ENCODE assay signal across 17 cellular contexts in genomic region chr11:122524532-122524882, GRCh38.
A peak's percentile ranks its signal among the peaks of the same experiment; 100 is the strongest.
DNase-seq lines count a peak whose midpoint lies in the region; ATAC-seq, FAIRE-seq and TF ChIP-seq lines count a peak whose summit lies in the region.
"Had no signal": no experiment of that assay in that cellular context is flagged by ENCODE, and none has a peak within 500 bp of the region (broad histone marks: within the 10 kb centered on the region; RNA-seq: fewer than 3 reads in every experiment).

No MANE protein-coding gene starts in this region.

- H3K27ac Mint-ChIP-seq in astrocyte (ENCODE audit: unreplicated experiment) (no peak overlapping the region), type B pancreatic cell (peak overlapping the region; percentile 82)
- H3K27ac Mint-ChIP-seq: IgD-negative memory B cell had no signal

- H3K4me3 ChIP-seq in cardiac muscle cell (no peak overlapping the region), astrocyte (ENCODE audit: insufficient read depth, low read depth, low read length) (no peak overlapping the region), iPS DF 6.9 (ENCODE audit: low read length) (no peak overlapping the region), Karpas-422 (ENCODE audit: low read length) (no peak overlapping the region), testis (no peak overlapping the region)
- H3K4me3 ChIP-seq: tibial nerve had no signal

- H3K4me2 ChIP-seq in astrocyte (ENCODE audit: low read length), result no peak overlapping the region
- H3K4me2 ChIP-seq in Karpas-422 (ENCODE audit: low read depth, low read length, poor library complexity, severe bottlenecking), result no peak overlapping the region

- H4K20me1 ChIP-seq in astrocyte (ENCODE audit: insufficient read depth, low read length), result no peaks in the 10 kb centered on the region
- no peaks in the 10 kb centered on the region for H4K20me1 ChIP-seq in Karpas-422 (ENCODE audit: insufficient read depth, low read depth, low read length)

- no peaks in the 10 kb centered on the region for H3K79me2 ChIP-seq in astrocyte (ENCODE audit: insufficient read depth, low read length)
- no peaks in the 10 kb centered on the region for H3K79me2 ChIP-seq in Karpas-422 (ENCODE audit: low read length)

- H2AFZ ChIP-seq in astrocyte (ENCODE audit: low read depth, low read length) (no peak overlapping the region), Karpas-422 (ENCODE audit: low read length) (no peak overlapping the region)

- TF ChIP-seq CTCF in cardiac muscle cell (IDR thresholded peaks at IDR 0.05; ENCODE audit: low read depth, low read length), result no peak
- TF ChIP-seq CTCF in astrocyte (IDR thresholded peaks at IDR 0.05; ENCODE audit: insufficient read depth, low read depth, low read length), result no peak
- no peak for TF ChIP-seq CTCF in type B pancreatic cell (conservative IDR thresholded peaks at IDR 0.05)
- TF ChIP-seq CTCF in testis (IDR thresholded peaks at IDR 0.05), result no peak

- peak; percentile 47 for FAIRE-seq in astrocyte (lab: Jason Lieb, UNC)

- H3K4me1 ChIP-seq in cardiac muscle cell (ENCODE audit: low read depth), result peaks cover 12% of the 10 kb centered on the region
- H3K4me1 ChIP-seq in astrocyte (ENCODE audit: insufficient read depth, low read length), result no peaks in the 10 kb centered on the region
- no peaks in the 10 kb centered on the region; the same call in 1 of the 2 replicates for H3K4me1 ChIP-seq in iPS DF 6.9 (ENCODE audit: control insufficient read depth, insufficient read depth, low read length)
- no peaks in the 10 kb centered on the region for H3K4me1 ChIP-seq in Karpas-422 (ENCODE audit: low read length)
- H3K4me1 ChIP-seq in testis, result no peaks in the 10 kb centered on the region

- H3K36me3 Mint-ChIP-seq in astrocyte (ENCODE audit: low read depth, unreplicated experiment), result no peaks in the 10 kb centered on the region
- H3K36me3 Mint-ChIP-seq in type B pancreatic cell, result peaks cover 4% of the 10 kb centered on the region
- H3K36me3 Mint-ChIP-seq: IgD-negative memory B cell had no signal

- H3K36me3 ChIP-seq in cardiac muscle cell (no peaks in the 10 kb centered on the region), astrocyte (ENCODE audit: insufficient read depth, low read length) (no peaks in the 10 kb centered on the region), iPS DF 6.9 (ENCODE audit: control insufficient read depth, insufficient read depth, low read length) (no peaks in the 10 kb centered on the region), Karpas-422 (ENCODE audit: insufficient read depth, low read length) (no peaks in the 10 kb centered on the region), testis (ENCODE audit: low read depth, missing control alignments) (no peaks in the 10 kb centered on the region)
- H3K36me3 ChIP-seq: tibial nerve had no signal

- intact Hi-C loops in left ventricle myocardium superior (cut with micrococcal nuclease) (no loop called here), testis (cut with DNase I; ENCODE audit: low total_unique reads) (no loop called here)

- H3K4me1 Mint-ChIP-seq in astrocyte (ENCODE audit: low read depth, unreplicated experiment), result peaks cover 4% of the 10 kb centered on the region
- peaks cover 40% of the 10 kb centered on the region for H3K4me1 Mint-ChIP-seq in type B pancreatic cell (ENCODE audit: unreplicated experiment)
- H3K4me1 Mint-ChIP-seq: IgD-negative memory B cell had no signal

- H3K9ac ChIP-seq in astrocyte (ENCODE audit: low read length), result no peak overlapping the region
- no peak overlapping the region for H3K9ac ChIP-seq in Karpas-422 (ENCODE audit: low read length)

- H3K27me3 ChIP-seq in cardiac muscle cell (no peaks in the 10 kb centered on the region), astrocyte (ENCODE audit: insufficient read depth, low read length) (no peaks in the 10 kb centered on the region), iPS DF 6.9 (ENCODE audit: control insufficient read depth, insufficient read depth, low read length) (no peaks in the 10 kb centered on the region), Karpas-422 (ENCODE audit: low read length) (no peaks in the 10 kb centered on the region), testis (no peaks in the 10 kb centered on the region)
- H3K27me3 ChIP-seq: tibial nerve had no signal

- ATAC-seq in left ventricle myocardium superior, result no peak
- ATAC-seq in GM21515 (IDR thresholded peaks at IDR 0.05; ENCODE audit: unreplicated experiment), result no peak

- H3K4me3 Mint-ChIP-seq in astrocyte (ENCODE audit: unreplicated experiment), result no peak overlapping the region
- H3K4me3 Mint-ChIP-seq in type B pancreatic cell, result peak overlapping the region; percentile 72
- H3K4me3 Mint-ChIP-seq: IgD-negative memory B cell had no signal

- H3K9me3 Mint-ChIP-seq in astrocyte (ENCODE audit: unreplicated experiment), result peaks cover 3% of the 10 kb centered on the region
- H3K9me3 Mint-ChIP-seq in type B pancreatic cell, result peaks cover 4% of the 10 kb centered on the region

- TF ChIP-seq POLR2A in testis (IDR thresholded peaks at IDR 0.05), result no peak

- DNase-seq in cardiac muscle cell (ENCODE audit: low read depth in 1 of 2, low spot score in 1 of 2) (peak; percentile 9 to 21), left ventricle myocardium superior (no peak), astrocyte (ENCODE audit: low read depth) (no peak), iPS DF 6.9 (ENCODE audit: low read depth, low spot score) (peak; percentile 22), type B pancreatic cell (ENCODE audit: extremely low spot score, unreplicated experiment) (no peak), Karpas-422 (no peak), testis (no peak)
- DNase-seq: activated CD4-positive, alpha-beta T cell treated with anti-CD3 and anti-CD28 coated beads, Interleukin-2, amount 50 U/mL, for 4 hours; activated effector memory CD4-positive, alpha-beta T cell treated with Interleukin-2 at 50 U/mL for 16 hours; aorta; Calu3; foreskin melanocyte; islet precursor cell; stimulated activated CD8-positive, alpha-beta memory T cell treated with anti-CD3 and anti-CD28 coated beads, Interleukin-4, amount 100 ng/mL, for 48 hours had no signal

- H3K27ac ChIP-seq in cardiac muscle cell, result peak overlapping the region; percentile 62
- H3K27ac ChIP-seq in astrocyte (ENCODE audit: low read depth, low read length), result no peak overlapping the region
- H3K27ac ChIP-seq in iPS DF 6.9 (ENCODE audit: low read length), result no peak overlapping the region
- no peak overlapping the region for H3K27ac ChIP-seq in Karpas-422 (ENCODE audit: low read length)
- H3K27ac ChIP-seq in testis, result no peak overlapping the region

- no peaks in the 10 kb centered on the region for H3K9me2 ChIP-seq in Karpas-422 (replicated peaks; ENCODE audit: insufficient read depth, low read length)

- H3K27me3 Mint-ChIP-seq in astrocyte (ENCODE audit: low read depth, unreplicated experiment), result no peaks in the 10 kb centered on the region
- peaks cover 7% of the 10 kb centered on the region for H3K27me3 Mint-ChIP-seq in type B pancreatic cell

- no peaks in the 10 kb centered on the region for H3K9me3 ChIP-seq in cardiac muscle cell (ENCODE audit: low read depth)
- no peaks in the 10 kb centered on the region for H3K9me3 ChIP-seq in astrocyte (ENCODE audit: insufficient read depth, low read depth, low read length)
- no peaks in the 10 kb centered on the region for H3K9me3 ChIP-seq in iPS DF 6.9 (ENCODE audit: control insufficient read depth, insufficient read depth, low read length)
- no peaks in the 10 kb centered on the region for H3K9me3 ChIP-seq in Karpas-422 (ENCODE audit: low read length)
- H3K9me3 ChIP-seq in testis, result no peaks in the 10 kb centered on the region
- H3K9me3 ChIP-seq: tibial nerve had no signal

Comparison
In these comparisons a context has a peak if more than half of its experiments do, and no peak if none do; other contexts are left out.
1. DNase-seq: peak in cardiac muscle cell (2 of 2) and iPS DF 6.9 (single experiment); none in left ventricle myocardium superior (single experiment), astrocyte (single experiment), type B pancreatic cell (single experiment), Karpas-422 (single experiment) and testis (single experiment).